9 cellular contexts compared by ENCODE assay signal in genomic region chr17:39666601-39667261, GRCh38. TPM values are rescaled to one million over a fixed set of nuclear protein-coding genes. Genes with fewer than 3 reads are reported as not detected.
DNase-seq lines count a peak whose midpoint lies in the region; ATAC-seq and TF ChIP-seq lines count a peak whose summit lies in the region.
"Had no signal": no experiment of that assay in that cellular context is flagged by ENCODE, and none has a peak within 500 bp of the region (broad histone marks: within the 10 kb centered on the region; RNA-seq: fewer than 3 reads in every experiment).

No MANE protein-coding gene starts in this region.

- intact Hi-C loops in Caco-2 (cut with micrococcal nuclease; ENCODE audit: unreplicated experiment): no loop called here
- intact Hi-C loops in right cardiac atrium (cut with DNase I): loop anchor here in 1 of 4 donors (10.0 kb wide), 1 partner anchor 58 kb away; no protein-coding TSS in a partner anchor
- intact Hi-C loops in sciatic nerve (cut with DNase I): no loop called here

- peak overlapping the region; percentile 73 for H3K27ac ChIP-seq in right cardiac atrium (ENCODE audit: low read length)

- peaks cover 10% of the 10 kb centered on the region for H3K36me3 Mint-ChIP-seq in Caco-2 (ENCODE audit: insufficient read depth, unreplicated experiment)
- peaks cover under 1% of the 10 kb centered on the region for H3K36me3 Mint-ChIP-seq in T-cell

- H3K9me3 ChIP-seq in Caco-2: no peaks in the 10 kb centered on the region
- H3K9me3 ChIP-seq in right cardiac atrium (ENCODE audit: control insufficient read depth, low read length): no peaks in the 10 kb centered on the region

- no TSS peak for BruUV-seq in Caco-2 (replicated peaks; lab: Mats Ljungman, UMichigan)

- POLR2A ChIA-PET in Caco-2 (lab: Charles Lee): no interaction called here
- POLR2A ChIA-PET in T-cell (lab: Charles Lee): interaction anchor here (0.6 kb wide), 2 partner anchors 86 to 294 kb away, joined by 5 to 10 read pairs; no protein-coding TSS in a partner anchor

- 46% methylated on average over 11 of the region's 11 CpGs for WGBS in right cardiac atrium

- H3K9me3 Mint-ChIP-seq in Caco-2 (ENCODE audit: unreplicated experiment) (no peaks in the 10 kb centered on the region), T-cell (no peaks in the 10 kb centered on the region)

- H3K4me1 ChIP-seq in Caco-2 (peaks cover 7% of the 10 kb centered on the region; the same call in 1 of the 2 replicates), right cardiac atrium (ENCODE audit: control insufficient read depth, insufficient read depth, low read length) (no peaks in the 10 kb centered on the region)

- H3K4me1 Mint-ChIP-seq in Caco-2 (ENCODE audit: low read depth, unreplicated experiment): peaks cover 6% of the 10 kb centered on the region
- peaks cover 8 to 13% (median 10%) of the 10 kb centered on the region in 3 donors for H3K4me1 Mint-ChIP-seq in T-cell

- no peaks in the 10 kb centered on the region for H3K27me3 ChIP-seq in Caco-2 (replicated peaks; ENCODE audit: control insufficient read depth, insufficient read depth, low read length)
- no peaks in the 10 kb centered on the region for H3K27me3 ChIP-seq in right cardiac atrium (ENCODE audit: control insufficient read depth, insufficient read depth)

- H3K27ac Mint-ChIP-seq in Caco-2 (ENCODE audit: unreplicated experiment) (no peak overlapping the region), T-cell (no peak overlapping the region)

- no peak for DNase-seq in Caco-2
- DNase-seq in T-cell: no peak
- peak; percentile 78 to 91 (median 83) for DNase-seq in right cardiac atrium
- no peak for DNase-seq in sciatic nerve (ENCODE audit: low spot score)
- no peak for DNase-seq in DMS79 (lab: John Stamatoyannopoulos, UW)
- no peak for DNase-seq in ecto neural progenitor cell (ENCODE audit: low spot score)
- DNase-seq: DMS79 treated with DMSO at 0.1 percent for 48 hours had no signal

- H3K4me3 ChIP-seq in Caco-2 (ENCODE audit: low read depth, low read length): no peak overlapping the region
- H3K4me3 ChIP-seq in right cardiac atrium (ENCODE audit: low read length): peak overlapping the region; percentile 25

- H3K36me3 ChIP-seq in Caco-2 (ENCODE audit: control insufficient read depth, insufficient read depth, low read length): no peaks in the 10 kb centered on the region

- ATAC-seq in T-cell (replicated peaks in 1 of 4) (no peak), right cardiac atrium (peak; percentile 48 to 54), sciatic nerve (peak; percentile 9), GM18517 (IDR thresholded peaks at IDR 0.05; ENCODE audit: unreplicated experiment) (no peak), HG03378 (IDR thresholded peaks at IDR 0.05; ENCODE audit: unreplicated experiment) (no peak)

- H3K4me3 Mint-ChIP-seq in Caco-2 (ENCODE audit: unreplicated experiment) (peak overlapping the region; percentile 20), T-cell (peak overlapping the region in 2 of 3 donors; percentile 57 to 59)

- TF ChIP-seq CTCF in Caco-2 (IDR thresholded peaks at IDR 0.05; ENCODE audit: insufficient read depth in 1 of 2, low read depth in 1 of 2, low read length in 1 of 2, severe bottlenecking in 1 of 2, unreplicated experiment in 1 of 2): no peak

- CTCF ChIA-PET in Caco-2 (lab: Charles Lee) (interaction anchor here (0.8 to 2.5 kb wide), 5 partner anchors 9 to 116 kb away, joined by 4 to 12 read pairs (median 6); no protein-coding TSS in a partner anchor), T-cell (lab: Charles Lee) (interaction anchor here (0.6 to 1.6 kb wide), 5 partner anchors 13 to 88 kb away, joined by 3 to 10 read pairs (median 4); no protein-coding TSS in a partner anchor)

- H3K27me3 Mint-ChIP-seq in Caco-2 (ENCODE audit: insufficient read depth, unreplicated experiment) (peaks cover 4% of the 10 kb centered on the region), T-cell (peaks cover 12 to 16% of the 10 kb centered on the region in 2 donors)

RNA-seq across cellular contexts. Expression of gene PNMT, which starts 1.5 kb away (rescaled TPM):
- total RNA-seq in Caco-2 (2022): not detected in 2 replicates
- under 1 TPM in 3 of 5 donors, not detected in 2; 0.35 to 0.56 (median 0.47) TPM for total RNA-seq in T-cell
- 10 to 100 TPM; 18.1 to 39.6 (median 21.3) TPM for total RNA-seq in right cardiac atrium
- polyA plus RNA-seq in right cardiac atrium: 32.7 TPM
- 1.3 TPM for total RNA-seq in sciatic nerve

RNA-seq across cellular contexts. Expression of gene TCAP, which starts 1.6 kb away (rescaled TPM):
- 1.6 TPM in 2 replicates for total RNA-seq in Caco-2 (2022)
- total RNA-seq in T-cell: 1 to 10 TPM; 2.2 to 7.8 (median 6.6) TPM
- total RNA-seq in right cardiac atrium: 1,000 to 10,000 TPM; 2,357 to 4,356 (median 2,957) TPM
- 4,928 TPM for polyA plus RNA-seq in right cardiac atrium
- total RNA-seq in sciatic nerve: 2.0 TPM

RNA-seq across cellular contexts. Expression of gene PGAP3, which starts 21.1 kb away (rescaled TPM):
- total RNA-seq in Caco-2 (2022): 14.7 and 17.4 TPM in 2 replicates
- 10 to 100 TPM; 27.9 to 34.3 (median 31.7) TPM for total RNA-seq in T-cell
- total RNA-seq in right cardiac atrium: 10 to 100 TPM; 12.9 to 24.0 (median 15.2) TPM
- 13.6 TPM for polyA plus RNA-seq in right cardiac atrium
- 16.0 TPM for total RNA-seq in sciatic nerve

RNA-seq across cellular contexts. Expression of gene STARD3, which starts 29.8 kb away (rescaled TPM):
- total RNA-seq in Caco-2 (2022) (42.6 and 55.5 TPM in 2 replicates), T-cell (100 to 1,000 TPM in 2 of 5 donors, 10 to 100 TPM in 3; 81.3 to 146 (median 99.7) TPM), right cardiac atrium (10 to 100 TPM; 19.2 to 26.2 (median 22.9) TPM), sciatic nerve (81.8 TPM)
- 22.7 TPM for polyA plus RNA-seq in right cardiac atrium

RNA-seq across cellular contexts. Expression of gene ERBB2, which starts 33.1 kb away (rescaled TPM):
- total RNA-seq in Caco-2 (2022) (121 and 124 TPM in 2 replicates), T-cell (1 to 10 TPM; 4.1 to 8.8 (median 6.0) TPM), right cardiac atrium (100 to 1,000 TPM in 3 of 4 donors, 10 to 100 TPM in 1; 99.2 to 178 (median 114) TPM), sciatic nerve (131 TPM)
- polyA plus RNA-seq in right cardiac atrium: 56.4 TPM

Comparison
In these comparisons a context has a peak if more than half of its experiments do, and no peak if none do; other contexts are left out.
1. DNase-seq: peak in right cardiac atrium (3 of 3); none in Caco-2 (0 of 2), T-cell (0 of 34), sciatic nerve (single experiment), DMS79 (single experiment) and ecto neural progenitor cell (single experiment).
2. ATAC-seq: peak in right cardiac atrium (2 of 2) and sciatic nerve (single experiment); none in T-cell (0 of 4), GM18517 (single experiment) and HG03378 (single experiment).
3. RNA of gene TCAP, which starts 1.6 kb away (total RNA-seq): 2,357 to 4,356 TPM in right cardiac atrium; 2.2 to 7.8 TPM in T-cell, 2.0 TPM in sciatic nerve (single experiment) and 1.6 TPM in Caco-2; every median in the first group is over 100 times any median in the second.